Comparison of ENCODE assay signal across 19 cellular contexts in the genomic region with DNA sequence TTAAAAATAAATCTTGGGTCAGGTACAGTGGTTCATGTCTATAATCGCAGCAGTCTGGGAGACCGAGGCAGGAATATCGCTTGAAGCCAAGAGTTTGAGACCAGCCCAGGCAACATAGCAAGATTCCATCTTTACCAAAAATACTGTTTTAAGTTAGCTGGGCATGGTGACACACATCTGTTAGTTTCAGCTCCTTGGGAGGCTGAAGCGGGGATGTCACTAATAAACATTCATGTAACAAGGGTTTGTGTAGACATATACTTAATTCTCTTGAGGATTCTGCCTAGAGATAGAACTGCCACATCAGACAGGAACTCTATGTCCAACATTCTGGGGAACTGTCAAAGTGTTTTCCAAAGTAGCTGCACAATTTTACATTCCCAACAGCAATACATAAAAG.
"Had no signal": no experiment of that assay in that cellular context is flagged by ENCODE, and none has a peak within 500 bp of the region (broad histone marks: within the 10 kb centered on the region; RNA-seq: fewer than 3 reads in every experiment).

No MANE protein-coding gene starts in this region.

- H3K4me1 ChIP-seq: parathyroid adenoma had no signal

- H3K4me3 ChIP-seq: neural progenitor cell, psoas muscle, right lobe of liver, tibial nerve, upper lobe of right lung had no signal

- H3K9me3 ChIP-seq: psoas muscle, right lobe of liver, tibial nerve, upper lobe of right lung had no signal

- H3K9ac ChIP-seq: neural progenitor cell, parathyroid adenoma had no signal

- DNase-seq: cerebellar nuclear complex; erythroblast; foreskin melanocyte; head of caudate nucleus; hippocampal formation; left colon; natural killer cell; occipital lobe; psoas muscle; retina; right lobe of liver; stimulated activated CD4-positive, alpha-beta T cell treated with anti-CD3 and anti-CD28 coated beads, Interleukin-4, amount 100 ng/mL, for 1 hour; stimulated activated CD8-positive, alpha-beta memory T cell treated with anti-CD3 and anti-CD28 coated beads, Interleukin-4, amount 100 ng/mL, for 48 hours; stimulated activated naive CD8-positive, alpha-beta T cell treated with anti-CD3 and anti-CD28 coated beads, Interleukin-15, Interleukin-2, amounts not matched to agents 100 U/mL and 50 U/mL, for 24 hours; upper lobe of right lung had no signal

- H3K36me3 ChIP-seq: neural progenitor cell, right lobe of liver, tibial nerve, upper lobe of right lung had no signal

- H3K27ac ChIP-seq: neural progenitor cell, parathyroid adenoma, psoas muscle, right lobe of liver, upper lobe of right lung had no signal

- ATAC-seq: left colon; natural killer cell; stimulated activated effector memory CD8-positive, alpha-beta T cell treated with anti-CD3 and anti-CD28 coated beads, Interleukin-12 subunit alpha, Interleukin-12 subunit beta, amount 100 ng/mL, for 72 hours; stimulated activated naive CD8-positive, alpha-beta T cell treated with anti-CD3 and anti-CD28 coated beads, Interleukin-15, Interleukin-2, amounts not matched to agents 100 U/mL and 50 U/mL, for 24 hours had no signal

- H3K4me2 ChIP-seq: neural progenitor cell had no signal

- H3K27me3 ChIP-seq: neural progenitor cell, right lobe of liver, tibial nerve, upper lobe of right lung had no signal
